Comparison of ENCODE assay signal across 8 cellular contexts in genomic region chr19:53431399-53432087, GRCh38. TPM values are rescaled to one million over a fixed set of nuclear protein-coding genes. Genes with fewer than 3 reads are reported as not detected.
A peak's percentile ranks its signal among the peaks of the same experiment; 100 is the strongest.
DNase-seq lines count a peak whose midpoint lies in the region; ATAC-seq, FAIRE-seq and TF ChIP-seq lines count a peak whose summit lies in the region.

Gene ZNF761 (plus strand): TSS chr19:53431984. CDS start chr19:53447269, 15,285 bp downstream.

- FAIRE-seq in HTR-8/SVneo (lab: Jason Lieb, UNC) = peak; percentile 91

- H3K27me3 Mint-ChIP-seq in endothelial cell (ENCODE audit: unreplicated experiment) = peaks cover 2% of the 10 kb centered on the region

- H3K9me3 Mint-ChIP-seq in endothelial cell (ENCODE audit: unreplicated experiment) = no peaks in the 10 kb centered on the region

- H3K4me1 Mint-ChIP-seq in endothelial cell (ENCODE audit: unreplicated experiment) = peaks cover 27% of the 10 kb centered on the region

- DNase-seq in D341Med (ENCODE audit: low spot score) (peak; percentile 94), HTR-8/SVneo (ENCODE audit: insufficient read length, low spot score) (peak; percentile 82), NOMO-1 treated with DMSO at 0.1 percent for 48 hours (lab: John Stamatoyannopoulos, UW; ENCODE audit: unreplicated experiment) (peak; percentile 82), endothelial cell (ENCODE audit: low spot score) (peak; percentile 98), midbrain (lab: John Stamatoyannopoulos, UW) (peak; percentile 93)
- peak; percentile 90 for DNase-seq in activated CD8-positive, alpha-beta memory T cell treated with anti-CD3 and anti-CD28 coated beads, Interleukin-2, amount 50 U/mL, for 24 hours (ENCODE audit: extremely low read depth)
- DNase-seq in stimulated activated CD8-positive, alpha-beta memory T cell treated with anti-CD3 and anti-CD28 coated beads, Interleukin-15, amount 100 ng/mL, for 48 hours (ENCODE audit: low read depth in 2 of 2) = peak; percentile 91 to 93

- H3K27ac Mint-ChIP-seq in endothelial cell (ENCODE audit: unreplicated experiment) = peak within 1 kb of the TSS; percentile 93

- H3K36me3 Mint-ChIP-seq in endothelial cell (ENCODE audit: low read depth, unreplicated experiment) = peaks cover 16% of the 10 kb centered on the region

- TF ChIP-seq CTCF in endothelial cell (IDR thresholded peaks at IDR 0.05; ENCODE audit: unreplicated experiment) = no peak

- H3K4me3 Mint-ChIP-seq in endothelial cell (ENCODE audit: unreplicated experiment) = peak within 1 kb of the TSS; percentile 93

- peak; percentile 88 for ATAC-seq in GM21367 (IDR thresholded peaks at IDR 0.05; ENCODE audit: unreplicated experiment)

RNA-seq across cellular contexts. Expression of gene ZNF761, which starts in this region (rescaled TPM):
- 21.9 TPM for total RNA-seq in endothelial cell (ENCODE audit: unreplicated experiment)

Comparison
In these comparisons a context has a peak if more than half of its experiments do, and no peak if none do; other contexts are left out.
1. Peak in every context shown above with its lines: DNase-seq and ATAC-seq.